ENCODE assay signal across 10 cellular contexts in genomic region chr1:234315091-234315541, GRCh38. TPM values are rescaled to one million over a fixed set of nuclear protein-coding genes. Genes with fewer than 3 reads are reported as not detected.
DNase-seq lines count a peak whose midpoint lies in the region; ATAC-seq and TF ChIP-seq lines count a peak whose summit lies in the region.
"Had no signal": no experiment of that assay in that cellular context is flagged by ENCODE, and none has a peak within 500 bp of the region (broad histone marks: within the 10 kb centered on the region; RNA-seq: fewer than 3 reads in every experiment).

No MANE protein-coding gene starts in this region.

- ATAC-seq in HG03442 (IDR thresholded peaks at IDR 0.05; ENCODE audit: unreplicated experiment) = peak; percentile 39
- ATAC-seq in GM21786 (IDR thresholded peaks at IDR 0.05; ENCODE audit: unreplicated experiment) = no peak
- no peak for ATAC-seq in GM19463 (IDR thresholded peaks at IDR 0.05; ENCODE audit: unreplicated experiment)

- WGBS in suprapubic skin = 50% methylated on average over 6 of the region's 6 CpGs

- H3K9me3 ChIP-seq in CD8-positive, alpha-beta memory T cell (ENCODE audit: low read length) = no peaks in the 10 kb centered on the region
- H3K9me3 ChIP-seq in suprapubic skin = no peaks in the 10 kb centered on the region

- H3K9me3 Mint-ChIP-seq in CD8-positive, alpha-beta memory T cell = no peaks in the 10 kb centered on the region
- H3K9me3 Mint-ChIP-seq in immature natural killer cell = no peaks in the 10 kb centered on the region
- H3K9me3 Mint-ChIP-seq: neural crest cell had no signal

- no peak overlapping the region for H3K4me3 ChIP-seq in CD8-positive, alpha-beta memory T cell (ENCODE audit: low read length)
- H3K4me3 ChIP-seq in suprapubic skin = no peak overlapping the region

- no peak for TF ChIP-seq POLR2A in suprapubic skin (IDR thresholded peaks at IDR 0.05)

- POLR2A ChIA-PET in CD8-positive, alpha-beta memory T cell (lab: Charles Lee) = interaction anchor here (0.7 kb wide), 1 partner anchor 100 kb away, joined by 3 read pairs; no protein-coding TSS in a partner anchor

- peaks cover 42% of the 10 kb centered on the region for H3K4me1 ChIP-seq in CD8-positive, alpha-beta memory T cell (ENCODE audit: insufficient read depth, low read length)
- peaks cover 8% of the 10 kb centered on the region for H3K4me1 ChIP-seq in suprapubic skin

- no peak for TF ChIP-seq CTCF in suprapubic skin (IDR thresholded peaks at IDR 0.05)

- H3K27me3 ChIP-seq in CD8-positive, alpha-beta memory T cell (ENCODE audit: insufficient read depth, low read length, poor library complexity, severe bottlenecking) = no peaks in the 10 kb centered on the region
- no peaks in the 10 kb centered on the region for H3K27me3 ChIP-seq in suprapubic skin

- H3K4me3 Mint-ChIP-seq in CD8-positive, alpha-beta memory T cell = peak overlapping the region in 5 of 7 donors; percentile 1 to 72 (median 48)
- peak overlapping the region in 4 of 5 donors; percentile 51 to 79 (median 69) for H3K4me3 Mint-ChIP-seq in immature natural killer cell
- H3K4me3 Mint-ChIP-seq: neural crest cell had no signal

- peaks cover 54 to 77% (median 68%) of the 10 kb centered on the region in 3 donors for H3K4me1 Mint-ChIP-seq in CD8-positive, alpha-beta memory T cell
- peaks cover 53% of the 10 kb centered on the region in 2 donors for H3K4me1 Mint-ChIP-seq in immature natural killer cell

- no peak for TF ChIP-seq EP300 in suprapubic skin (IDR thresholded peaks at IDR 0.05)

- peak overlapping the region in 6 of 8 donors; percentile 76 to 97 (median 88) for H3K27ac Mint-ChIP-seq in CD8-positive, alpha-beta memory T cell
- H3K27ac Mint-ChIP-seq in immature natural killer cell = peak overlapping the region in 5 of 6 donors; percentile 67 to 98 (median 93)

- H3K36me3 Mint-ChIP-seq in CD8-positive, alpha-beta memory T cell = no peaks in the 10 kb centered on the region
- H3K36me3 Mint-ChIP-seq in immature natural killer cell = no peaks in the 10 kb centered on the region

- H3K27me3 Mint-ChIP-seq in CD8-positive, alpha-beta memory T cell = peaks cover 10 to 33% of the 10 kb centered on the region in 2 donors
- peaks cover 2 to 6% (median 4%) of the 10 kb centered on the region in 3 donors for H3K27me3 Mint-ChIP-seq in immature natural killer cell (ENCODE audit: low read depth in 3 of 3)

- peak overlapping the region; percentile 1 for H3K27ac ChIP-seq in CD8-positive, alpha-beta memory T cell (ENCODE audit: low read depth, low read length)
- no peak overlapping the region for H3K27ac ChIP-seq in suprapubic skin
- H3K27ac ChIP-seq: HL-60 had no signal

- no peaks in the 10 kb centered on the region for H3K36me3 ChIP-seq in CD8-positive, alpha-beta memory T cell (ENCODE audit: insufficient read depth, low read length)
- H3K36me3 ChIP-seq in suprapubic skin = no peaks in the 10 kb centered on the region

- DNase-seq in CD8-positive, alpha-beta memory T cell = peak in 3 of 5 donors; percentile 12 to 65 (median 58)
- peak; percentile 31 to 36 for DNase-seq in activated CD4-positive, alpha-beta T cell treated with anti-CD3 and anti-CD28 coated beads, Interleukin-2, amount 50 U/mL, for 48 hours
- DNase-seq in immature natural killer cell = peak in 2 of 3 donors; percentile 61 to 69
- no peak for DNase-seq in 8988T
- DNase-seq in suprapubic skin (ENCODE audit: low spot score in 2 of 2) = no peak

- CTCF ChIA-PET in CD8-positive, alpha-beta memory T cell (lab: Charles Lee) = interaction anchor here (6.8 to 8.9 kb wide), 2 partner anchors 12 to 101 kb away, joined by 48 to 116 read pairs; no protein-coding TSS in a partner anchor

RNA-seq across cellular contexts. Expression of gene COA6, which starts 58.1 kb away (rescaled TPM):
- total RNA-seq in CD8-positive, alpha-beta memory T cell = 10 to 100 TPM; 49.1 to 51.9 TPM
- polyA plus RNA-seq in CD8-positive, alpha-beta memory T cell = 40.1 TPM
- polyA plus RNA-seq in immature natural killer cell = 10 to 100 TPM; 20.3 to 41.0 (median 34.8) TPM
- total RNA-seq in suprapubic skin = 10 to 100 TPM in 3 of 4 donors, 1 to 10 TPM in 1; 8.6 to 21.4 (median 16.3) TPM

Comparison
In these comparisons a context has a peak if more than half of its experiments do, and no peak if none do; other contexts are left out.
1. DNase-seq: peak in CD8-positive, alpha-beta memory T cell (3 of 5), activated CD4-positive, alpha-beta T cell treated with anti-CD3 and anti-CD28 coated beads, Interleukin-2, amount 50 U/mL, for 48 hours (2 of 2) and immature natural killer cell (2 of 3); none in 8988T (single experiment) and suprapubic skin (0 of 2).